ENCODE assay signal across 9 cellular contexts in the genomic region with DNA sequence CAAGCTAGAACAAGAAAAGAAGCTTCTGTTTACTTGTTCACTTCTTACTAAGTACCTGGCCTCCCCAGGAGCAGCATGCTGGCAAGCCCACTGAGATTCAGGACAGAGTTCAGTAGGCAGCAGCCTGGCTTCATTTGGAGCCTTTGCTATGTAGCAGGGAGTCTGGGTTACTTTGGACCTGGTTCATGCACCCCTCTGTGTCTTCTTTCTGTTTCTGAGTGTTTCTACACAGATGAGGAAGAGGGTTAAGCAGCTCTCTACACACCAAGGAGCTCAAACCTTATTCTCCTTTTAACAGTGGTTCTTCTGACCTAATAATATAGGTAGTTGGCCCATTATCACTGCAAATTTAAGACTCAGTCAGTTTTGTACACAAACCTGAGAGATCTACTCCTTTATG.
A peak's percentile ranks its signal among the peaks of the same experiment; 100 is the strongest.
DNase-seq lines count a peak whose midpoint lies in the region; ATAC-seq, FAIRE-seq and TF ChIP-seq lines count a peak whose summit lies in the region.
"Had no signal": no experiment of that assay in that cellular context is flagged by ENCODE, and none has a peak within 500 bp of the region (broad histone marks: within the 10 kb centered on the region; RNA-seq: fewer than 3 reads in every experiment).

No MANE protein-coding gene starts in this region.

- peak; percentile 41 for ATAC-seq in GM21723 (IDR thresholded peaks at IDR 0.05; ENCODE audit: unreplicated experiment)

- peaks cover 24% of the 10 kb centered on the region for H3K79me2 ChIP-seq in DOHH2 (ENCODE audit: control insufficient read depth, low read length)

- peak overlapping the region; percentile 24 for H3K4me3 ChIP-seq in DOHH2 (ENCODE audit: low read length)
- H3K4me3 ChIP-seq in WERI-Rb-1 (ENCODE audit: low read depth, low read length), result no peak overlapping the region

- TF ChIP-seq CTCF in DOHH2 (IDR thresholded peaks at IDR 0.05; ENCODE audit: low read depth, low read length, poor library complexity, severe bottlenecking) (no peak), osteocyte (IDR thresholded peaks at IDR 0.05) (no peak), WERI-Rb-1 (IDR thresholded peaks at IDR 0.05; ENCODE audit: low read depth, low read length) (no peak)

- no peaks in the 10 kb centered on the region for H3K9me3 Mint-ChIP-seq in activated T-helper 1 cell treated with anti-CD3 and anti-CD28 coated beads, Interleukin-12 subunit alpha, Interleukin-12 subunit beta, Interleukin-2, Interleukin-4 antibody, amounts not matched to agents 30 ng/mL and 10 ng/mL and 1 ng/mL, durations not matched to agents 14 hours and 24 hours and 36 hours
- no peaks in the 10 kb centered on the region for H3K9me3 Mint-ChIP-seq in osteocyte (ENCODE audit: unreplicated experiment)

- H3K4me3 Mint-ChIP-seq in activated T-helper 1 cell treated with anti-CD3 and anti-CD28 coated beads, Interleukin-12 subunit alpha, Interleukin-12 subunit beta, Interleukin-2, Interleukin-4 antibody, amounts not matched to agents 30 ng/mL and 10 ng/mL and 1 ng/mL, durations not matched to agents 14 hours and 24 hours and 36 hours, result peak overlapping the region; percentile 96
- H3K4me3 Mint-ChIP-seq in osteocyte (ENCODE audit: unreplicated experiment), result peak overlapping the region; percentile 97

- DNase-seq in activated T-helper 1 cell treated with anti-CD3 and anti-CD28 coated beads, Interleukin-12 subunit alpha, Interleukin-12 subunit beta, Interleukin-2, Interleukin-4 antibody, amounts not matched to agents 30 ng/mL and 10 ng/mL and 1 ng/mL, durations not matched to agents 14 hours and 24 hours and 36 hours (ENCODE audit: low spot score), result no peak
- DNase-seq in osteocyte (ENCODE audit: extremely low spot score, unreplicated experiment) (no peak), dermis blood vessel endothelial cell (no peak), hepatic stellate cell (ENCODE audit: low spot score) (no peak), WERI-Rb-1 (no peak), H54 (ENCODE audit: insufficient read length, low spot score) (no peak)
- DNase-seq: NCI-H1436 treated with DMSO at 0.1 percent for 48 hours had no signal

- no peak for FAIRE-seq in H54 (lab: Jason Lieb, UNC)

- peaks cover 80% of the 10 kb centered on the region for H3K36me3 ChIP-seq in DOHH2 (ENCODE audit: control insufficient read depth, low read length)
- no peaks in the 10 kb centered on the region for H3K36me3 ChIP-seq in WERI-Rb-1

- H3K27me3 ChIP-seq in DOHH2 (ENCODE audit: control insufficient read depth, low read length) (no peaks in the 10 kb centered on the region), WERI-Rb-1 (ENCODE audit: insufficient read depth, low read depth, severe bottlenecking) (no peaks in the 10 kb centered on the region)

- no peak for TF ChIP-seq POLR2A in H54 (IDR thresholded peaks at IDR 0.05; ENCODE audit: low read depth, low read length)

- peaks cover 86% of the 10 kb centered on the region for H3K4me1 Mint-ChIP-seq in activated T-helper 1 cell treated with anti-CD3 and anti-CD28 coated beads, Interleukin-12 subunit alpha, Interleukin-12 subunit beta, Interleukin-2, Interleukin-4 antibody, amounts not matched to agents 30 ng/mL and 10 ng/mL and 1 ng/mL, durations not matched to agents 14 hours and 24 hours and 36 hours (ENCODE audit: low read depth)
- H3K4me1 Mint-ChIP-seq in osteocyte (ENCODE audit: unreplicated experiment), result peaks cover 85% of the 10 kb centered on the region

- no peaks in the 10 kb centered on the region for H3K9me2 ChIP-seq in DOHH2 (replicated peaks; ENCODE audit: control insufficient read depth, low read length)

- H3K9me3 ChIP-seq in DOHH2 (ENCODE audit: control insufficient read depth, insufficient read depth, low read length) (no peaks in the 10 kb centered on the region), WERI-Rb-1 (ENCODE audit: severe bottlenecking) (no peaks in the 10 kb centered on the region)

- peak overlapping the region; percentile 61 for H3K27ac ChIP-seq in DOHH2 (ENCODE audit: low read depth, low read length)
- H3K27ac ChIP-seq in WERI-Rb-1, result no peak overlapping the region

- no peaks in the 10 kb centered on the region for H3F3A ChIP-seq in DOHH2 (ENCODE audit: control insufficient read depth, insufficient read depth)

- H3K4me2 ChIP-seq in DOHH2 (ENCODE audit: low read length), result peak overlapping the region; percentile 37

- intact Hi-C loops in activated T-helper 1 cell treated with anti-CD3 and anti-CD28 coated beads, Interleukin-12 subunit alpha, Interleukin-12 subunit beta, Interleukin-2, Interleukin-4 antibody, amounts not matched to agents 30 ng/mL and 10 ng/mL and 1 ng/mL, durations not matched to agents 14 hours and 24 hours and 36 hours (cut with micrococcal nuclease), result loop anchor here (10.0 kb wide), 1 partner anchor 580 kb away; no protein-coding TSS in a partner anchor

- peaks cover 100% of the 10 kb centered on the region for H3K4me1 ChIP-seq in DOHH2 (ENCODE audit: control insufficient read depth, low read length)

- H4K20me1 ChIP-seq in DOHH2 (ENCODE audit: control insufficient read depth, insufficient read depth, low read depth, low read length), result no peaks in the 10 kb centered on the region

- peaks cover 91% of the 10 kb centered on the region for H3K36me3 Mint-ChIP-seq in activated T-helper 1 cell treated with anti-CD3 and anti-CD28 coated beads, Interleukin-12 subunit alpha, Interleukin-12 subunit beta, Interleukin-2, Interleukin-4 antibody, amounts not matched to agents 30 ng/mL and 10 ng/mL and 1 ng/mL, durations not matched to agents 14 hours and 24 hours and 36 hours (ENCODE audit: low read depth)
- H3K36me3 Mint-ChIP-seq in osteocyte (ENCODE audit: unreplicated experiment), result peaks cover 72% of the 10 kb centered on the region

- H3K27me3 Mint-ChIP-seq in activated T-helper 1 cell treated with anti-CD3 and anti-CD28 coated beads, Interleukin-12 subunit alpha, Interleukin-12 subunit beta, Interleukin-2, Interleukin-4 antibody, amounts not matched to agents 30 ng/mL and 10 ng/mL and 1 ng/mL, durations not matched to agents 14 hours and 24 hours and 36 hours (ENCODE audit: insufficient read depth), result no peaks in the 10 kb centered on the region
- no peaks in the 10 kb centered on the region for H3K27me3 Mint-ChIP-seq in osteocyte (ENCODE audit: unreplicated experiment)

- H3K27ac Mint-ChIP-seq in activated T-helper 1 cell treated with anti-CD3 and anti-CD28 coated beads, Interleukin-12 subunit alpha, Interleukin-12 subunit beta, Interleukin-2, Interleukin-4 antibody, amounts not matched to agents 30 ng/mL and 10 ng/mL and 1 ng/mL, durations not matched to agents 14 hours and 24 hours and 36 hours, result peak overlapping the region; percentile 99
- H3K27ac Mint-ChIP-seq in osteocyte (ENCODE audit: unreplicated experiment), result peak overlapping the region; percentile 82
